In the genomic region with DNA sequence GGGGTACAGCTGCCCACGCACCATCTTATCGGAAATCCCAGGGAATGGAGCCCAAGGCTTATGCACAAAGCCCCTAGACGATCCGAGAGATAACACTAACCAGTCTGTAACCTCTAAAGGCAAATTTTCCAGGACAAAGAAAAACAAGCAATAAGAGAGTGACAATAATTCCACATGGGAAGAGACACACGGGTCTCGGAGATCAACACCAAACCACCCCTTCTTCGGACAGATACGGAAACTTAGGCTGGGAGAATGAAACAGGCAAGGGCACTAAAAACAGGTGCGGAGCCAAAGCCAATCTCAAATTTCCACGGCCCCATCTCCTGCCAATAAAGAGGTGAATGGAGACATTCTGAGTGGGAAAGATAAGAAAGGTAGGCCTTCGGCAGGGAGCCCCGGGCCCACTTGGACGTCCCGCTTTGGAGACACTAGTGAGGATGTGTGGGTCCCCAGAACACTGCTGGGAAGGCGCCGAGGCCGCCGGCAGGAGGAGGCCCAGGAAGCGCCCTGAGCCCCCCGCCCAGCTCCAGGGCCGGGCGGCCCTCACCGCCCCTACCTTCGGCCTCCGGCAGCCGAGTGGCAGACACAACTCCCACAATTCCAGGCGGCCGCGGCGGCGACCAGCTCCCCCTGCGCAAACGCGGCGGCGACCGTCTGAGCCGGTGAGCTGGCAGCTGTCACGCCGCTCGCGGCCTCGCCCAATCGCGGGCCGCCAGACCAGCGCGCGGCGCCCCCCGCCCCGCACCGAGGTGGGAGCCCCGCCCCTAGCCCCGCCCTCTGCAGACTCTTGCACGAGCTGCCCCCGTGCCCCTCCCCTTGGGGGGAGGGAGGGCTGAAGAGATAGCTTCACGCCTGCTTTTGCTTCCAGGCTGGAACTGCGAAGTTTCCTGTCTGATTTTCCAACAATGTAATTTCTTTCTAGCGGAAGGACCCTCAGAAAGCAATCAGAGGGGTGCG, we compare ENCODE assay signal across 1 cellular context.
A peak's percentile ranks its signal among the peaks of the same experiment; 100 is the strongest.
TF ChIP-seq lines count a peak whose summit lies in the region.

TSS of gene SIL1 (minus strand) at position 659 of the 960 bp plus-strand sequence. CDS start 70,525 bp downstream, outside the sequence.

TF ChIP-seq in HepG2, 621 proteins besides CTCF, POLR2A, EP300 and RAD21 (continued from another document):
- TF ChIP-seq ZNF770 (CRISPR knock-in tag; IDR thresholded peaks at IDR 0.05) = peak; percentile 40; the same call in 1 of the 2 replicates
- TF ChIP-seq ZNF136 (CRISPR knock-in tag; IDR thresholded peaks at IDR 0.05; ENCODE audit: low read depth) = peak; percentile 24; the same call in 1 of the 2 replicates
- no peak for TF ChIP-seq ZMYM2 (CRISPR knock-in tag; IDR thresholded peaks at IDR 0.05)
- TF ChIP-seq E2F5 (CRISPR knock-in tag; conservative IDR thresholded peaks at IDR 0.05) = no peak
- TF ChIP-seq SMAD3 (CRISPR knock-in tag; IDR thresholded peaks at IDR 0.05) = no peak
- TF ChIP-seq ZSCAN30 (CRISPR knock-in tag; IDR thresholded peaks at IDR 0.05) = no peak
- TF ChIP-seq ZFAT (CRISPR knock-in tag; conservative IDR thresholded peaks at IDR 0.05) = no peak
- no peak for TF ChIP-seq SRSF1 (optimal IDR thresholded peaks at IDR 0.05; ENCODE audit: low read depth, low read length)
- no peak for TF ChIP-seq ZNF383 (CRISPR knock-in tag; IDR thresholded peaks at IDR 0.05; ENCODE audit: borderline replicate concordance)
- no peak for TF ChIP-seq PHF5A (CRISPR knock-in tag; IDR thresholded peaks at IDR 0.05; ENCODE audit: low read depth, unreplicated experiment)
- TF ChIP-seq, protein P1, sequence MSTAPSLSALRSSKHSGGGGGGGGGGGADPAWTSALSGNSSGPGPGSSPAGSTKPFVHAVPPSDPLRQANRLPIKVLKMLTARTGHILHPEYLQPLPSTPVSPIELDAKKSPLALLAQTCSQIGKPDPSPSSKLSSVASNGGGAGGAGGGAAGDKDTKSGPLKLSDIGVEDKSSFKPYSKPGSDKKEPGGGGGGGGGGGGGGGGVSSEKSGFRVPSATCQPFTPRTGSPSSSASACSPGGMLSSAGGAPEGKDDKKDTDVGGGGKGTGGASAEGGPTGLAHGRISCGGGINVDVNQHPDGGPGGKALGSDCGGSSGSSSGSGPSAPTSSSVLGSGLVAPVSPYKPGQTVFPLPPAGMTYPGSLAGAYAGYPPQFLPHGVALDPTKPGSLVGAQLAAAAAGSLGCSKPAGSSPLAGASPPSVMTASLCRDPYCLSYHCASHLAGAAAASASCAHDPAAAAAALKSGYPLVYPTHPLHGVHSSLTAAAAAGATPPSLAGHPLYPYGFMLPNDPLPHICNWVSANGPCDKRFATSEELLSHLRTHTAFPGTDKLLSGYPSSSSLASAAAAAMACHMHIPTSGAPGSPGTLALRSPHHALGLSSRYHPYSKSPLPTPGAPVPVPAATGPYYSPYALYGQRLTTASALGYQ (CRISPR knock-in tag; IDR thresholded peaks at IDR 0.05) = no peak
- no peak; the same call in 1 of the 2 replicates for TF ChIP-seq ZNF160 (CRISPR knock-in tag; IDR thresholded peaks at IDR 0.05)
- TF ChIP-seq ZNF800 (CRISPR knock-in tag; IDR thresholded peaks at IDR 0.05) = no peak
- TF ChIP-seq KLF12 (CRISPR knock-in tag; IDR thresholded peaks at IDR 0.05; ENCODE audit: borderline replicate concordance) = peak; percentile 35; the same call in 1 of the 2 replicates
- no peak for TF ChIP-seq ZFYVE20 (CRISPR knock-in tag; IDR thresholded peaks at IDR 0.05; ENCODE audit: borderline replicate concordance, low read depth)
- no peak for TF ChIP-seq FIP1L1 (IDR thresholded peaks at IDR 0.05; ENCODE audit: borderline replicate concordance, insufficient read depth, low read depth, low read length)
- TF ChIP-seq, protein P2, sequence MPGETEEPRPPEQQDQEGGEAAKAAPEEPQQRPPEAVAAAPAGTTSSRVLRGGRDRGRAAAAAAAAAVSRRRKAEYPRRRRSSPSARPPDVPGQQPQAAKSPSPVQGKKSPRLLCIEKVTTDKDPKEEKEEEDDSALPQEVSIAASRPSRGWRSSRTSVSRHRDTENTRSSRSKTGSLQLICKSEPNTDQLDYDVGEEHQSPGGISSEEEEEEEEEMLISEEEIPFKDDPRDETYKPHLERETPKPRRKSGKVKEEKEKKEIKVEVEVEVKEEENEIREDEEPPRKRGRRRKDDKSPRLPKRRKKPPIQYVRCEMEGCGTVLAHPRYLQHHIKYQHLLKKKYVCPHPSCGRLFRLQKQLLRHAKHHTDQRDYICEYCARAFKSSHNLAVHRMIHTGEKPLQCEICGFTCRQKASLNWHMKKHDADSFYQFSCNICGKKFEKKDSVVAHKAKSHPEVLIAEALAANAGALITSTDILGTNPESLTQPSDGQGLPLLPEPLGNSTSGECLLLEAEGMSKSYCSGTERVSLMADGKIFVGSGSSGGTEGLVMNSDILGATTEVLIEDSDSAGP (CRISPR knock-in tag; IDR thresholded peaks at IDR 0.05; ENCODE audit: borderline replicate concordance) = no peak
- no peak for TF ChIP-seq SRF (IDR thresholded peaks at IDR 0.05; ENCODE audit: low read depth, low read length)
- TF ChIP-seq, protein P3, sequence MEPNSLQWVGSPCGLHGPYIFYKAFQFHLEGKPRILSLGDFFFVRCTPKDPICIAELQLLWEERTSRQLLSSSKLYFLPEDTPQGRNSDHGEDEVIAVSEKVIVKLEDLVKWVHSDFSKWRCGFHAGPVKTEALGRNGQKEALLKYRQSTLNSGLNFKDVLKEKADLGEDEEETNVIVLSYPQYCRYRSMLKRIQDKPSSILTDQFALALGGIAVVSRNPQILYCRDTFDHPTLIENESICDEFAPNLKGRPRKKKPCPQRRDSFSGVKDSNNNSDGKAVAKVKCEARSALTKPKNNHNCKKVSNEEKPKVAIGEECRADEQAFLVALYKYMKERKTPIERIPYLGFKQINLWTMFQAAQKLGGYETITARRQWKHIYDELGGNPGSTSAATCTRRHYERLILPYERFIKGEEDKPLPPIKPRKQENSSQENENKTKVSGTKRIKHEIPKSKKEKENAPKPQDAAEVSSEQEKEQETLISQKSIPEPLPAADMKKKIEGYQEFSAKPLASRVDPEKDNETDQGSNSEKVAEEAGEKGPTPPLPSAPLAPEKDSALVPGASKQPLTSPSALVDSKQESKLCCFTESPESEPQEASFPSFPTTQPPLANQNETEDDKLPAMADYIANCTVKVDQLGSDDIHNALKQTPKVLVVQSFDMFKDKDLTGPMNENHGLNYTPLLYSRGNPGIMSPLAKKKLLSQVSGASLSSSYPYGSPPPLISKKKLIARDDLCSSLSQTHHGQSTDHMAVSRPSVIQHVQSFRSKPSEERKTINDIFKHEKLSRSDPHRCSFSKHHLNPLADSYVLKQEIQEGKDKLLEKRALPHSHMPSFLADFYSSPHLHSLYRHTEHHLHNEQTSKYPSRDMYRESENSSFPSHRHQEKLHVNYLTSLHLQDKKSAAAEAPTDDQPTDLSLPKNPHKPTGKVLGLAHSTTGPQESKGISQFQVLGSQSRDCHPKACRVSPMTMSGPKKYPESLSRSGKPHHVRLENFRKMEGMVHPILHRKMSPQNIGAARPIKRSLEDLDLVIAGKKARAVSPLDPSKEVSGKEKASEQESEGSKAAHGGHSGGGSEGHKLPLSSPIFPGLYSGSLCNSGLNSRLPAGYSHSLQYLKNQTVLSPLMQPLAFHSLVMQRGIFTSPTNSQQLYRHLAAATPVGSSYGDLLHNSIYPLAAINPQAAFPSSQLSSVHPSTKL (CRISPR knock-in tag; IDR thresholded peaks at IDR 0.05) = no peak
- no peak for TF ChIP-seq ELF1 (CRISPR knock-in tag; IDR thresholded peaks at IDR 0.05)
- no peak for TF ChIP-seq ZNF30 (CRISPR knock-in tag; IDR thresholded peaks at IDR 0.05)
- TF ChIP-seq ZBTB8A (CRISPR knock-in tag; IDR thresholded peaks at IDR 0.05; ENCODE audit: borderline replicate concordance, low read depth) = no peak
- no peak for TF ChIP-seq MTERF4 (CRISPR knock-in tag; IDR thresholded peaks at IDR 0.05)
